Comparison of ENCODE assay signal across 4 cellular contexts in the genomic region with DNA sequence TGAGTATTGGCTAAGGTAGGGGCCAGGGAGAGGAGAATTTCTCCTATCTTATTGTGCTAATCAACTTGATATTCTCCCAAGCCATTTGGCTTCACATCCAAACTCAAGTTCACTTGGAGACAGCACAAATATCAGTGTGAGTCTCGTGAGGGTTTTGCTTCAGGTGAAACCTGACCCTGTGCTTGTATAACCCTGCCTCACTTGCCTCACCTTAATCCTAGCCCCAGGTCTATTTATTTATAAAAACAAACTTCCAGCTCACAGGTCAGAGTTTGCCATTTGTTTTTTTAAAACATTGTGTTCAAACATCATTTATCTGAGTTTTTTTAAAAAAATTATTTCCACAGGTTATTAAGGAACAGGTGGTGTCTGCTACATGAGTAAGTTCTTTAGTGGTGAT.
TF ChIP-seq lines count a peak whose summit lies in the region.

No MANE protein-coding gene starts in this region.

TF ChIP-seq in liver, 16 proteins besides CTCF, POLR2A, EP300 and RAD21 (continues in another document):
- TF ChIP-seq EGR1 (IDR thresholded peaks at IDR 0.05; ENCODE audit: low read depth in 2 of 2) (no peak), TAF1 (conservative IDR thresholded peaks at IDR 0.05) (no peak), FOXA2 (IDR thresholded peaks at IDR 0.05) (no peak), HNF4G (IDR thresholded peaks at IDR 0.05) (no peak), NR2F2 (IDR thresholded peaks at IDR 0.05) (no peak), HNF4A (conservative IDR thresholded peaks at IDR 0.05) (peak; percentile 33 to 74), GABPA (IDR thresholded peaks at IDR 0.05 in 1 of 2, conservative IDR thresholded peaks at IDR 0.05 in 1 of 2) (no peak), JUND (IDR thresholded peaks at IDR 0.05) (peak in 1 of 2 donors; percentile 28), YY1 (IDR thresholded peaks at IDR 0.05) (no peak)
- TF ChIP-seq, protein P1, sequence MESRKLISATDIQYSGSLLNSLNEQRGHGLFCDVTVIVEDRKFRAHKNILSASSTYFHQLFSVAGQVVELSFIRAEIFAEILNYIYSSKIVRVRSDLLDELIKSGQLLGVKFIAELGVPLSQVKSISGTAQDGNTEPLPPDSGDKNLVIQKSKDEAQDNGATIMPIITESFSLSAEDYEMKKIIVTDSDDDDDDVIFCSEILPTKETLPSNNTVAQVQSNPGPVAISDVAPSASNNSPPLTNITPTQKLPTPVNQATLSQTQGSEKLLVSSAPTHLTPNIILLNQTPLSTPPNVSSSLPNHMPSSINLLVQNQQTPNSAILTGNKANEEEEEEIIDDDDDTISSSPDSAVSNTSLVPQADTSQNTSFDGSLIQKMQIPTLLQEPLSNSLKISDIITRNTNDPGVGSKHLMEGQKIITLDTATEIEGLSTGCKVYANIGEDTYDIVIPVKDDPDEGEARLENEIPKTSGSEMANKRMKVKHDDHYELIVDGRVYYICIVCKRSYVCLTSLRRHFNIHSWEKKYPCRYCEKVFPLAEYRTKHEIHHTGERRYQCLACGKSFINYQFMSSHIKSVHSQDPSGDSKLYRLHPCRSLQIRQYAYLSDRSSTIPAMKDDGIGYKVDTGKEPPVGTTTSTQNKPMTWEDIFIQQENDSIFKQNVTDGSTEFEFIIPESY (IDR thresholded peaks at IDR 0.05), result no peak
- TF ChIP-seq, protein P2, sequence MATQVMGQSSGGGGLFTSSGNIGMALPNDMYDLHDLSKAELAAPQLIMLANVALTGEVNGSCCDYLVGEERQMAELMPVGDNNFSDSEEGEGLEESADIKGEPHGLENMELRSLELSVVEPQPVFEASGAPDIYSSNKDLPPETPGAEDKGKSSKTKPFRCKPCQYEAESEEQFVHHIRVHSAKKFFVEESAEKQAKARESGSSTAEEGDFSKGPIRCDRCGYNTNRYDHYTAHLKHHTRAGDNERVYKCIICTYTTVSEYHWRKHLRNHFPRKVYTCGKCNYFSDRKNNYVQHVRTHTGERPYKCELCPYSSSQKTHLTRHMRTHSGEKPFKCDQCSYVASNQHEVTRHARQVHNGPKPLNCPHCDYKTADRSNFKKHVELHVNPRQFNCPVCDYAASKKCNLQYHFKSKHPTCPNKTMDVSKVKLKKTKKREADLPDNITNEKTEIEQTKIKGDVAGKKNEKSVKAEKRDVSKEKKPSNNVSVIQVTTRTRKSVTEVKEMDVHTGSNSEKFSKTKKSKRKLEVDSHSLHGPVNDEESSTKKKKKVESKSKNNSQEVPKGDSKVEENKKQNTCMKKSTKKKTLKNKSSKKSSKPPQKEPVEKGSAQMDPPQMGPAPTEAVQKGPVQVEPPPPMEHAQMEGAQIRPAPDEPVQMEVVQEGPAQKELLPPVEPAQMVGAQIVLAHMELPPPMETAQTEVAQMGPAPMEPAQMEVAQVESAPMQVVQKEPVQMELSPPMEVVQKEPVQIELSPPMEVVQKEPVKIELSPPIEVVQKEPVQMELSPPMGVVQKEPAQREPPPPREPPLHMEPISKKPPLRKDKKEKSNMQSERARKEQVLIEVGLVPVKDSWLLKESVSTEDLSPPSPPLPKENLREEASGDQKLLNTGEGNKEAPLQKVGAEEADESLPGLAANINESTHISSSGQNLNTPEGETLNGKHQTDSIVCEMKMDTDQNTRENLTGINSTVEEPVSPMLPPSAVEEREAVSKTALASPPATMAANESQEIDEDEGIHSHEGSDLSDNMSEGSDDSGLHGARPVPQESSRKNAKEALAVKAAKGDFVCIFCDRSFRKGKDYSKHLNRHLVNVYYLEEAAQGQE (IDR thresholded peaks at IDR 0.05), result no peak

TF ChIP-seq in HepG2, 621 proteins besides CTCF, POLR2A, EP300 and RAD21:
- no peak for TF ChIP-seq ZNF75D (CRISPR knock-in tag; IDR thresholded peaks at IDR 0.05; ENCODE audit: borderline replicate concordance)
- TF ChIP-seq FOXO4 (CRISPR knock-in tag; conservative IDR thresholded peaks at IDR 0.05), result no peak

TF ChIP-seq in HEK293, 187 proteins besides CTCF, POLR2A, EP300 and RAD21:
- TF ChIP-seq SCRT2 (tag by site-specific recombination; IDR thresholded peaks at IDR 0.05) (0 out of 2 replicates have a peak, but pooled peaks have one; percentile 9), BCL6B (tag by site-specific recombination; IDR thresholded peaks at IDR 0.05) (no peak), ZNF621 (tag by site-specific recombination; IDR thresholded peaks at IDR 0.05) (no peak)
TF ChIP-seq in HEK293: peak in this region for 1.

TF ChIP-seq in WTC11, 78 proteins besides CTCF, POLR2A, EP300 and RAD21:
- no peak for TF ChIP-seq PRDM15 (CRISPR knock-in tag; IDR thresholded peaks at IDR 0.05)
- no peak for TF ChIP-seq ATF3 (CRISPR knock-in tag; conservative IDR thresholded peaks at IDR 0.05)
- no peak for TF ChIP-seq RELA (CRISPR knock-in tag; IDR thresholded peaks at IDR 0.05; ENCODE audit: borderline replicate concordance)
- no peak for TF ChIP-seq ARID4B (CRISPR knock-in tag; IDR thresholded peaks at IDR 0.05; ENCODE audit: borderline replicate concordance)
- TF ChIP-seq SP1 (CRISPR knock-in tag; conservative IDR thresholded peaks at IDR 0.05), result no peak
- TF ChIP-seq ZNF281 (CRISPR knock-in tag; IDR thresholded peaks at IDR 0.05), result no peak
- TF ChIP-seq EMX1 (CRISPR knock-in tag; IDR thresholded peaks at IDR 0.05), result no peak
- TF ChIP-seq, protein P3, sequence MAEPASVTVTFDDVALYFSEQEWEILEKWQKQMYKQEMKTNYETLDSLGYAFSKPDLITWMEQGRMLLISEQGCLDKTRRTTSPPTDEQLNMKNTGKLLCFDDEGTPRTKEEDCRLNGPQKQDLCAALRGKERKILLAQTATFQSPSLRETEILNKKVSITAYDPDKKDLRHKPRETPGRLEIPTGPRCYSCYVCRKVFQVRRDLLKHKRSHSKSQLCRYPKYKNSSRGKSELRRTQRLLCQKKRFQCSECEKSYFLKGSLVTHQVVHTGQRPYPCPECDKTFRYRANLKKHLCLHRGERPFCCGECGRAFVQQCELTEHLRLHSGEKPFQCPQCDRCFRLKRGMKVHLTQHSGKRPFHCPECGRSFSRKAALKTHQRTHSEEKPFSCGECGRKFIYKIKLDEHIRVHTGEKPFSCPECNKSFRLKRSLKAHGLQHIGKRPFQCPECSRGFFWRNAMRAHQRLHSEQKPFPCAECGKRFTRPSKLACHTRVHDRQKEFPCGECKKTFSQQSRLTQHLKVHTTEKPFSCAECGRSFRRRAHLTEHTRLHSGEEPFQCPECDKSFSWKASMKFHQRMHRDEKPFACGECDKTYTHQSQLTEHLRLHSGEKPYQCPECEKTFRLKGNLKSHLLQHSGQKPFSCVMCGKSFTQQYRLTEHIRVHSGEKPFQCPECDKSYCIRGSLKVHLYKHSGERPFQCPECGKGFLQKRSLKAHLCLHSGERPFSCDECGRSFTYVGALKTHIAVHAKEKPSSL (CRISPR knock-in tag; conservative IDR thresholded peaks at IDR 0.05), result no peak
